In the genomic region with DNA sequence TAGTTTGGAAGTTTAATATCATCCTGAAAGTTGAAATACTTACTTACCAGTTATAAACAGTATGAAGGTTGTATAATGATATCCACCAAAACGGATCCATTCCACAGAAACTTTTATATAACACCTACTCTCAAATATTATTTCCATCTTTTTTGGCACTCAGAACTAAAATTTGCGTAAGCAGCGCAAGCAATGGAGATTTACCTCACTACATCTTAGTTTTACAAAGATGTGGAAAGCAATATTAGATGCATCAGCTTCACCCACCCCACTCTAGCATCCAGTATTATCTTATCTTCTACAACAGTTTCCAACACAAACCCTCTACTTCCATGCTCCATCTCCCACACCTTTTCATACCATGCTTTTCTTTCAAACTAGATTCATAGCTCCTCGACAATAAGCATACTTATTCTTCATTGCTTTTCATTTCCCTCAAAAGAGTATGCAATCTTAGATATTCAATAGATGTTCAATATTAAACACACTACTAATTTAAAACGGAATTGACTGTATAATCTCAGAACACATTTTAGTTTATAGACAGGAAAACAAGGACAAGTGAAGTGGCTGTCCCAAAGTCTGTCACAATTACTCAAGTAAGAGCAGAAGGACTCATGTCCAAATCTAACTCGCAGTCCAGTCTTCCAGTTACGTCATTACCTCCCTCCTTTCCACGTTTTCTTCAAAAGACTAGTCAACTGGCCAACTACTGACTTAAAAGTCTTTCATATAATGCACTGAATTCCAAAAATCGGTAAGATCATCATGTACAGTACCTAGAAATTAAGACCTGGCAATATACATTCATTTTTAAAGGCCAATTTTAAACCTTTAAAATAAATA, we compare ENCODE assay signal across 1 cellular context.
TF ChIP-seq lines count a peak whose summit lies in the region.

No MANE protein-coding gene starts in this region.

TF ChIP-seq in WTC11, 78 proteins besides CTCF, POLR2A, EP300 and RAD21 (continued from another document):
- TF ChIP-seq, protein P1, sequence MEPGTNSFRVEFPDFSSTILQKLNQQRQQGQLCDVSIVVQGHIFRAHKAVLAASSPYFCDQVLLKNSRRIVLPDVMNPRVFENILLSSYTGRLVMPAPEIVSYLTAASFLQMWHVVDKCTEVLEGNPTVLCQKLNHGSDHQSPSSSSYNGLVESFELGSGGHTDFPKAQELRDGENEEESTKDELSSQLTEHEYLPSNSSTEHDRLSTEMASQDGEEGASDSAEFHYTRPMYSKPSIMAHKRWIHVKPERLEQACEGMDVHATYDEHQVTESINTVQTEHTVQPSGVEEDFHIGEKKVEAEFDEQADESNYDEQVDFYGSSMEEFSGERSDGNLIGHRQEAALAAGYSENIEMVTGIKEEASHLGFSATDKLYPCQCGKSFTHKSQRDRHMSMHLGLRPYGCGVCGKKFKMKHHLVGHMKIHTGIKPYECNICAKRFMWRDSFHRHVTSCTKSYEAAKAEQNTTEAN (CRISPR knock-in tag; IDR thresholded peaks at IDR 0.05), result no peak
- no peak for TF ChIP-seq GRHL2 (CRISPR knock-in tag; IDR thresholded peaks at IDR 0.05; ENCODE audit: insufficient replicate concordance, severe bottlenecking)
- TF ChIP-seq CREB1 (CRISPR knock-in tag; IDR thresholded peaks at IDR 0.05), result no peak
- no peak for TF ChIP-seq EMX1 (CRISPR knock-in tag; IDR thresholded peaks at IDR 0.05)
- no peak for TF ChIP-seq NFATC4 (CRISPR knock-in tag; IDR thresholded peaks at IDR 0.05)
- no peak for TF ChIP-seq ATF1 (CRISPR knock-in tag; IDR thresholded peaks at IDR 0.05)
- no peak for TF ChIP-seq SMAD3 (CRISPR knock-in tag; IDR thresholded peaks at IDR 0.05; ENCODE audit: borderline replicate concordance)
- TF ChIP-seq ZNF423 (CRISPR knock-in tag; IDR thresholded peaks at IDR 0.05), result no peak
TF ChIP-seq in WTC11: peak in this region for 0.
